In genomic region chr3:148379763-148380162, GRCh38 we compare ENCODE assay signal across 8 cellular contexts.
A peak's percentile ranks its signal among the peaks of the same experiment; 100 is the strongest.
DNase-seq lines count a peak whose midpoint lies in the region; ATAC-seq and TF ChIP-seq lines count a peak whose summit lies in the region.

No MANE protein-coding gene starts in this region.

- H3K4me3 ChIP-seq in ACC112 (ENCODE audit: low read depth, low read length) (no peak overlapping the region), right lobe of liver (no peak overlapping the region), coronary artery (no peak overlapping the region)

- H3K36me3 ChIP-seq in ACC112 (ENCODE audit: insufficient read depth, low read length) (no peaks in the 10 kb centered on the region), right lobe of liver (no peaks in the 10 kb centered on the region)

- WGBS in right lobe of liver (ENCODE audit: insufficient coverage, low coverage, low lambda C conversion rate, missing lambda C conversion rate), result 48% methylated on average over 3 of the region's 3 CpGs

- DNase-seq in NCI-H2029 treated with DMSO at 0.1 percent for 48 hours (lab: John Stamatoyannopoulos, UW) (peak; percentile 3), MCF 10A (ENCODE audit: unreplicated experiment) (peak; percentile 59), right lobe of liver (no peak), coronary artery (ENCODE audit: low spot score) (no peak)
- DNase-seq in naive thymus-derived CD8-positive, alpha-beta T cell, result no peak

- POLR2A ChIA-PET in MCF 10A (lab: Yijun Ruan, JAX), result interaction anchor here (1.3 kb wide), 1 partner anchor 12 kb away, joined by 4 read pairs; no protein-coding TSS in a partner anchor
- POLR2A ChIA-PET in naive thymus-derived CD8-positive, alpha-beta T cell (lab: Charles Lee), result no interaction called here

- no peak overlapping the region for H3K27ac Mint-ChIP-seq in MCF 10A (ENCODE audit: low read depth, unreplicated experiment)
- no peak overlapping the region for H3K27ac Mint-ChIP-seq in naive thymus-derived CD8-positive, alpha-beta T cell

- no peaks in the 10 kb centered on the region for H3K36me3 Mint-ChIP-seq in MCF 10A (ENCODE audit: insufficient read depth, unreplicated experiment)
- no peaks in the 10 kb centered on the region for H3K36me3 Mint-ChIP-seq in naive thymus-derived CD8-positive, alpha-beta T cell

- CTCF ChIA-PET in MCF 10A (lab: Yijun Ruan, JAX), result interaction anchor here (0.5 to 3.6 kb wide), 17 partner anchors 10 to 998 kb away, joined by 3 to 58 read pairs (median 4); no protein-coding TSS in a partner anchor

- no peaks in the 10 kb centered on the region for H3K79me2 ChIP-seq in ACC112 (ENCODE audit: control insufficient read depth, insufficient read depth, low read length, unreplicated experiment)

- no peaks in the 10 kb centered on the region for H3K9me3 Mint-ChIP-seq in MCF 10A (ENCODE audit: unreplicated experiment)
- H3K9me3 Mint-ChIP-seq in naive thymus-derived CD8-positive, alpha-beta T cell, result peaks cover 0 to 10% (median 0%) of the 10 kb centered on the region in 9 donors

- H3K9me3 ChIP-seq in right lobe of liver, result no peaks in the 10 kb centered on the region

- peak overlapping the region; percentile 3 for H2AFZ ChIP-seq in ACC112 (ENCODE audit: low read length, unreplicated experiment)

- ATAC-seq in GM18505 (IDR thresholded peaks at IDR 0.05; ENCODE audit: unreplicated experiment) (peak; percentile 89), HG02884 (IDR thresholded peaks at IDR 0.05; ENCODE audit: unreplicated experiment) (peak; percentile 85), right lobe of liver (peak; percentile 83 to 95 (median 86))
- ATAC-seq in naive thymus-derived CD8-positive, alpha-beta T cell, result no peak

- peaks cover 29% of the 10 kb centered on the region for H3K27me3 Mint-ChIP-seq in MCF 10A (ENCODE audit: insufficient read depth, unreplicated experiment)
- H3K27me3 Mint-ChIP-seq in naive thymus-derived CD8-positive, alpha-beta T cell, result peaks cover 0 to 1% (median 0%) of the 10 kb centered on the region in 5 donors

- H3K27ac ChIP-seq in ACC112 (ENCODE audit: low read depth, low read length) (no peak overlapping the region), right lobe of liver (no peak overlapping the region), coronary artery (no peak overlapping the region)

- H3K4me1 ChIP-seq in ACC112 (ENCODE audit: control insufficient read depth, insufficient read depth, low read length, unreplicated experiment) (no peaks in the 10 kb centered on the region), right lobe of liver (no peaks in the 10 kb centered on the region)

- intact Hi-C loops in MCF 10A (cut with micrococcal nuclease) (loop anchor here (1.0 to 10.0 kb wide), 4 partner anchors 340 to 568 kb away; partner anchors contain the start of gene CPA3), right lobe of liver (cut with DNase I) (no loop called here)

- no peaks in the 10 kb centered on the region for H3K4me1 Mint-ChIP-seq in MCF 10A (ENCODE audit: insufficient read depth, unreplicated experiment)
- no peaks in the 10 kb centered on the region for H3K4me1 Mint-ChIP-seq in naive thymus-derived CD8-positive, alpha-beta T cell

- TF ChIP-seq CTCF in MCF 10A (IDR thresholded peaks at IDR 0.05; ENCODE audit: unreplicated experiment), result peak; percentile 38
- TF ChIP-seq CTCF in right lobe of liver (IDR thresholded peaks at IDR 0.05), result peak; percentile 52 to 64 (median 55)
- no peak for TF ChIP-seq CTCF in coronary artery (IDR thresholded peaks at IDR 0.05)

- BruUV-seq in MCF 10A (replicated peaks; lab: Mats Ljungman, UMichigan), result no TSS peak

- TF ChIP-seq POLR2A in GM18505 (IDR thresholded peaks at IDR 0.05; ENCODE audit: borderline replicate concordance, extremely low read depth, insufficient read depth, insufficient read length) (no peak), right lobe of liver (IDR thresholded peaks at IDR 0.05) (no peak)

- H3K27me3 ChIP-seq in ACC112 (ENCODE audit: insufficient read depth, low read length) (no peaks in the 10 kb centered on the region), right lobe of liver (no peaks in the 10 kb centered on the region)

- no peak overlapping the region for H3K4me3 Mint-ChIP-seq in MCF 10A (ENCODE audit: unreplicated experiment)
- no peak overlapping the region for H3K4me3 Mint-ChIP-seq in naive thymus-derived CD8-positive, alpha-beta T cell

Comparison
In these comparisons a context has a peak if more than half of its experiments do, and no peak if none do; other contexts are left out.
1. ATAC-seq: peak in GM18505 (single experiment), HG02884 (single experiment) and right lobe of liver (4 of 4); none in naive thymus-derived CD8-positive, alpha-beta T cell (0 of 2).
2. DNase-seq: peak in NCI-H2029 treated with DMSO at 0.1 percent for 48 hours (single experiment) and MCF 10A (single experiment); none in right lobe of liver (0 of 3), naive thymus-derived CD8-positive, alpha-beta T cell (0 of 10) and coronary artery (single experiment).